14 cellular contexts compared by ENCODE assay signal in the genomic region with DNA sequence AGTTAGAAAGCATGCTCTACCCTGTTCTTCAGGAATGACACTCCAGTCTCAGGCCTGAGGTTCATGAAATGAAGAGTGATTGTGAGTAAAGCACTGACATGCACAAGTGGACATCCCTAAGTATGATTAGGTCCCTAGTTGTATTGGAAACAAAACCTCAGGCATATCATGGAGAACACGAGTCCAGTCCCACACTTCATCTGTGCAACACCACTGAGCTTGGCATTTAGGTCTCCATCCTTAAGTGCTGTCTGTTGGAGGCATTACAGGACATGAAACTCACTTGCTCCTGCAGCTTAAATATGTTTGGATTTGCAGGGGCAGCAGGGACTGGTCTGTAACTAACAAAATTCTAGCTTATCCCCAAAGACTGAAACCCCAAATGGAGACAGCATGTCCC.
DNase-seq lines count a peak whose midpoint lies in the region; ATAC-seq and TF ChIP-seq lines count a peak whose summit lies in the region.
"Had no signal": no experiment of that assay in that cellular context is flagged by ENCODE, and none has a peak within 500 bp of the region (broad histone marks: within the 10 kb centered on the region; RNA-seq: fewer than 3 reads in every experiment).

No MANE protein-coding gene starts in this region.

- no peak overlapping the region for H2BK120ac ChIP-seq in H9 (ENCODE audit: low read depth, low read length, poor library complexity, severe bottlenecking)

- H3K18ac ChIP-seq in H9 (ENCODE audit: insufficient read length, low read depth, low read length): peak overlapping the region; percentile 30

- no peaks in the 10 kb centered on the region for H4K20me1 ChIP-seq in H9 (ENCODE audit: control insufficient read depth, insufficient read depth, insufficient read length)

- no peak overlapping the region for H3K56ac ChIP-seq in H9 (ENCODE audit: insufficient read length, low read depth, low read length)

- no peaks in the 10 kb centered on the region for H3K23me2 ChIP-seq in H9 (ENCODE audit: insufficient read length, low read depth, low read length, poor library complexity, severe bottlenecking)

- H4K8ac ChIP-seq in H9 (replicated peaks; ENCODE audit: insufficient read length, low read depth, low read length): no peak overlapping the region

- no peaks in the 10 kb centered on the region for H3K79me2 ChIP-seq in H9 (ENCODE audit: insufficient read depth, low read length)

- H3K4me3 Mint-ChIP-seq in H9: no peak overlapping the region
- H3K4me3 Mint-ChIP-seq: CD4-positive, alpha-beta T cell had no signal

- DNase-seq in Right ventricle myocardium inferior (ENCODE audit: missing footprints): no peak
- DNase-seq in left ventricle myocardium inferior: no peak
- no peak for DNase-seq in H9
- DNase-seq in inferior parietal cortex (ENCODE audit: extremely low spot score): peak; percentile 16
- DNase-seq in thoracic aorta (ENCODE audit: low spot score): no peak
- DNase-seq in NCI-H2081 treated with DMSO at 0.1 percent for 48 hours (lab: John Stamatoyannopoulos, UW): no peak
- DNase-seq in gastrocnemius medialis: no peak
- DNase-seq: AML-193; Caco-2; CD4-positive, alpha-beta T cell; HCEC 1CT had no signal

- H3K4me1 Mint-ChIP-seq in H9: peaks cover 21 to 27% of the 10 kb centered on the region in 2 experiments

- H2BK20ac ChIP-seq in H9 (ENCODE audit: low read depth, low read length, poor library complexity, severe bottlenecking): no peak overlapping the region

- H2BK5ac ChIP-seq in H9 (ENCODE audit: insufficient read length, low read length): no peak overlapping the region

- no peak overlapping the region for H2BK15ac ChIP-seq in H9 (ENCODE audit: low read depth, low read length)

- TF ChIP-seq CTCF in left ventricle myocardium inferior (IDR thresholded peaks at IDR 0.05; ENCODE audit: borderline replicate concordance): no peak
- TF ChIP-seq CTCF in H9 (conservative IDR thresholded peaks at IDR 0.05): no peak
- TF ChIP-seq CTCF in thoracic aorta (IDR thresholded peaks at IDR 0.05): no peak
- no peak for TF ChIP-seq CTCF in gastrocnemius medialis (IDR thresholded peaks at IDR 0.05 in 4 of 5, conservative IDR thresholded peaks at IDR 0.05 in 1 of 5)

- no peak overlapping the region for H3K23ac ChIP-seq in H9 (ENCODE audit: insufficient read length, low read depth, low read length)

- H2AK5ac ChIP-seq in H9 (ENCODE audit: insufficient read length, low read length): no peak overlapping the region

- in situ Hi-C loops in gastrocnemius medialis (cut with MboI; ENCODE audit: low sequenced_read_pairs in 4 of 4): no loop called here

- no peak overlapping the region for H4K91ac ChIP-seq in H9 (ENCODE audit: insufficient read length, low read depth, low read length)

- H3K14ac ChIP-seq in H9 (ENCODE audit: insufficient read depth, low read length): no peak overlapping the region

- intact Hi-C loops in Right ventricle myocardium inferior (cut with DNase I): no loop called here
- intact Hi-C loops in left ventricle myocardium inferior (cut with micrococcal nuclease): no loop called here
- intact Hi-C loops in gastrocnemius medialis (cut with DNase I; ENCODE audit: low total_unique reads): no loop called here

- TF ChIP-seq POLR2A in gastrocnemius medialis (IDR thresholded peaks at IDR 0.05): no peak

- H3K27ac ChIP-seq in left ventricle myocardium inferior (replicated peaks) (no peak overlapping the region), H9 (ENCODE audit: insufficient read length, low read depth, low read length) (no peak overlapping the region), thoracic aorta (peak overlapping the region in 1 of 2 donors; percentile 70), gastrocnemius medialis (no peak overlapping the region)
- H3K27ac ChIP-seq: 22Rv1, A549, C4-2B had no signal

- no peak overlapping the region for H3K27ac Mint-ChIP-seq in H9
- H3K27ac Mint-ChIP-seq: CD4-positive, alpha-beta T cell had no signal

- WGBS in H9 (ENCODE audit: extremely low coverage, insufficient read length, low lambda C conversion rate): no CpG with 5 or more reads among the region's 1 CpG

- H3K4me3 ChIP-seq in left ventricle myocardium inferior: no peak overlapping the region
- H3K4me3 ChIP-seq in thoracic aorta: peak overlapping the region; percentile 44
- no peak overlapping the region for H3K4me3 ChIP-seq in gastrocnemius medialis
- H3K4me3 ChIP-seq: A549 had no signal

- no peak overlapping the region for H2BK12ac ChIP-seq in H9 (ENCODE audit: insufficient read length, low read depth, low read length)

- H3K9ac ChIP-seq in H9 (ENCODE audit: extremely low read depth, insufficient read length, low read length): no peak overlapping the region

- H3T11ph ChIP-seq in H9 (ENCODE audit: low read length): no peak overlapping the region

- no peaks in the 10 kb centered on the region; a peak in 2 of 7 replicates for H3K36me3 Mint-ChIP-seq in H9 (ENCODE audit: insufficient read depth in 1 of 3, low read depth in 3 of 3)

- peaks cover 13% of the 10 kb centered on the region for H3K4me1 ChIP-seq in left ventricle myocardium inferior
- no peaks in the 10 kb centered on the region for H3K4me1 ChIP-seq in H9 (ENCODE audit: insufficient read depth, low read length)
- H3K4me1 ChIP-seq in thoracic aorta (ENCODE audit: control insufficient read depth in 1 of 2, low read depth in 2 of 2): peaks cover 11 to 16% of the 10 kb centered on the region in 2 donors
- H3K4me1 ChIP-seq in gastrocnemius medialis: peaks cover 9 to 16% of the 10 kb centered on the region in 2 donors
- H3K4me1 ChIP-seq: Caco-2 had no signal

- H3K9me3 Mint-ChIP-seq in H9: no peaks in the 10 kb centered on the region; a peak in 3 of 5 replicates
- H3K9me3 Mint-ChIP-seq: CD4-positive, alpha-beta T cell had no signal

- H3K4me2 ChIP-seq in H9 (ENCODE audit: insufficient read depth, insufficient read length, low read length): no peak overlapping the region

- H3K27me3 Mint-ChIP-seq in H9 (ENCODE audit: low read depth): no peaks in the 10 kb centered on the region

- no peak overlapping the region for H2AFZ ChIP-seq in H9 (ENCODE audit: low read length)

- no peaks in the 10 kb centered on the region for H3K27me3 ChIP-seq in left ventricle myocardium inferior (ENCODE audit: low read depth)
- H3K27me3 ChIP-seq in H9 (ENCODE audit: insufficient read depth, low read length): no peaks in the 10 kb centered on the region
- H3K27me3 ChIP-seq in thoracic aorta (replicated peaks; ENCODE audit: insufficient read depth): no peaks in the 10 kb centered on the region
- no peaks in the 10 kb centered on the region for H3K27me3 ChIP-seq in gastrocnemius medialis

- H3K36me3 ChIP-seq in left ventricle myocardium inferior: no peaks in the 10 kb centered on the region
- no peaks in the 10 kb centered on the region for H3K36me3 ChIP-seq in thoracic aorta
- no peaks in the 10 kb centered on the region for H3K36me3 ChIP-seq in gastrocnemius medialis

- ATAC-seq in Right ventricle myocardium inferior (peak; percentile 50), thoracic aorta (ENCODE audit: insufficient number of reproducible peaks, low FRiP score, low read depth) (no peak), gastrocnemius medialis (no peak)

- H3K9me3 ChIP-seq in left ventricle myocardium inferior (replicated peaks): no peaks in the 10 kb centered on the region
- no peaks in the 10 kb centered on the region for H3K9me3 ChIP-seq in H9 (ENCODE audit: control insufficient read depth, low read depth, low read length)
- no peaks in the 10 kb centered on the region for H3K9me3 ChIP-seq in thoracic aorta
- H3K9me3 ChIP-seq in gastrocnemius medialis: no peaks in the 10 kb centered on the region
- H3K9me3 ChIP-seq: A549, Caco-2 had no signal

- H3K4ac ChIP-seq in H9 (ENCODE audit: low read depth, low read length): no peak overlapping the region

- H4K5ac ChIP-seq in H9 (ENCODE audit: insufficient read length, low read depth, low read length): no peak overlapping the region

- no peaks in the 10 kb centered on the region for H3K79me1 ChIP-seq in H9 (ENCODE audit: insufficient read depth, low read depth, low read length, poor library complexity, severe bottlenecking)
